ENCODE assay signal across 29 cellular contexts in the genomic region with DNA sequence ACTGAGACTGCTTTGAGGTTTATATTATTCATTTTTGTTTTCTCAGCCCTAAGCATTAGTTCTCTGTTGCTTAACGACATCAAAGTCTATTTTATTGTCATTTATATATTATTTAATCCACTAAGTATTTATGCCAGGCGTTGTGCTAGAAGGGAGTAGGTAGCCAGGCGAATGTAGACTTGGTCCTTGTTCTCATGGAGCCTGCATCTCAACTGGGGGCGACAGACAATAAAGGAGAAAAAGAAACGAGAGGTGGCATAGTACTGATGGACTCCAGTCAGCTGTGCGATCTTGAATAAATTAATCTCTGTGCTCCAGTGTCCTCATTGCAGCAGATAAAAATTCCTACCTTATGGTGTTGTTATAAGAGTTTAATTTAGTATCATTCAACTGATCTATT.
"Had no signal": no experiment of that assay in that cellular context is flagged by ENCODE, and none has a peak within 500 bp of the region (broad histone marks: within the 10 kb centered on the region; RNA-seq: fewer than 3 reads in every experiment).

No MANE protein-coding gene starts in this region.

- H3K27ac ChIP-seq: brain microvascular endothelial cell, coronary artery, esophagus muscularis mucosa, foreskin keratinocyte, gastroesophageal sphincter, heart right ventricle, VCaP had no signal

- H3K9me3 ChIP-seq: esophagus muscularis mucosa, gastroesophageal sphincter, heart right ventricle had no signal

- DNase-seq: activated CD4-positive, alpha-beta memory T cell treated with anti-CD3 and anti-CD28 coated beads, Interleukin-2, amount 10 ng/mL, durations not matched to agents 7 days and 5 days; activated CD4-positive, alpha-beta T cell treated with anti-CD3 and anti-CD28 coated beads for 1 hour; activated CD4-positive, alpha-beta T cell treated with anti-CD3 and anti-CD28 coated beads for 4 hours; activated CD4-positive, alpha-beta T cell treated with anti-CD3 and anti-CD28 coated beads, Interleukin-2, amount 10 ng/mL, durations not matched to agents 7 days and 5 days; activated CD4-positive, alpha-beta T cell treated with anti-CD3 and anti-CD28 coated beads, Interleukin-2, amount 50 U/mL, for 4 hours; activated CD8-positive, alpha-beta memory T cell treated with anti-CD3 and anti-CD28 coated beads, Interleukin-2, amount 50 U/mL, for 48 hours; activated gamma-delta T cell; activated naive CD4-positive, alpha-beta T cell; activated naive CD4-positive, alpha-beta T cell treated with anti-CD3 and anti-CD28 coated beads, Interleukin-2, amount 10 ng/mL, durations not matched to agents 7 days and 5 days; activated naive CD8-positive, alpha-beta T cell treated with anti-CD3 and anti-CD28 coated beads, Interleukin-2, amount 10 ng/mL, durations not matched to agents 7 days and 5 days; activated T-cell treated with anti-CD3 and anti-CD28 coated beads for 4 hours; activated T-cell treated with anti-CD3 and anti-CD28 coated beads, Interleukin-2, amount 50 U/mL, for 24 hours; activated T-cell treated with anti-CD3 and anti-CD28 coated beads, Interleukin-2, amount 50 U/mL, for 72 hours; brain microvascular endothelial cell; dorsolateral prefrontal cortex; effector memory CD8-positive, alpha-beta T cell; erythroblast; foreskin keratinocyte; heart right ventricle; T-helper 2 cell had no signal

- H3K4me3 ChIP-seq: coronary artery, dorsolateral prefrontal cortex, esophagus muscularis mucosa, gastroesophageal sphincter, heart right ventricle had no signal

- FAIRE-seq: astrocyte, bronchial epithelial cell, TTC549 had no signal

- H3K27me3 ChIP-seq: brain microvascular endothelial cell, dorsolateral prefrontal cortex, esophagus muscularis mucosa, foreskin keratinocyte, gastroesophageal sphincter, heart right ventricle had no signal

- ATAC-seq: activated naive CD4-positive, alpha-beta T cell treated with anti-CD3 and anti-CD28 coated beads, Interleukin-2, amount 50 U/mL, for 72 hours; effector memory CD8-positive, alpha-beta T cell; foreskin keratinocyte; gastroesophageal sphincter; heart right ventricle; WTC11 had no signal

- H3K4me1 ChIP-seq: esophagus muscularis mucosa, foreskin keratinocyte, gastroesophageal sphincter, heart right ventricle had no signal
